Comparison of ENCODE assay signal across 12 cellular contexts in genomic region chr15:90893175-90894090, GRCh38. TPM values are rescaled to one million over a fixed set of nuclear protein-coding genes. Genes with fewer than 3 reads are reported as not detected.
DNase-seq lines count a peak whose midpoint lies in the region; ATAC-seq and TF ChIP-seq lines count a peak whose summit lies in the region.
"Had no signal": no experiment of that assay in that cellular context is flagged by ENCODE, and none has a peak within 500 bp of the region (broad histone marks: within the 10 kb centered on the region; RNA-seq: fewer than 3 reads in every experiment).

No MANE protein-coding gene starts in this region.

- no peak for TF ChIP-seq POLR2A in adrenal gland (IDR thresholded peaks at IDR 0.05)

- no peak for DNase-seq in MCF 10A (ENCODE audit: unreplicated experiment)
- DNase-seq in mammary epithelial cell, result no peak
- no peak for DNase-seq in Panc1 (ENCODE audit: low read depth, low spot score)
- DNase-seq in adrenal gland, result no peak
- DNase-seq: activated T-cell treated with anti-CD3 and anti-CD28 coated beads, Interleukin-2, amount 50 U/mL, for 1 hour; NCI-H1092; NCI-H774; T-helper 9 cell; trophoblast cell had no signal

- no peaks in the 10 kb centered on the region for H4K20me1 ChIP-seq in mammary epithelial cell (ENCODE audit: insufficient read depth, low read length)

- no peak overlapping the region for H2AFZ ChIP-seq in mammary epithelial cell (ENCODE audit: low read depth, low read length)

- H3K4me2 ChIP-seq in mammary epithelial cell (ENCODE audit: insufficient read depth, low read depth, low read length), result no peak overlapping the region

- no peaks in the 10 kb centered on the region for H3K27me3 Mint-ChIP-seq in MCF 10A (ENCODE audit: insufficient read depth, unreplicated experiment)
- no peaks in the 10 kb centered on the region for H3K27me3 Mint-ChIP-seq in stimulated activated memory B cell treated with anti-CD40 and anti-IgM and Interleukin-4, amounts not matched to agents 10 μg/mL and 1 μg/mL and 100 μg/mL, for 72 hours

- H3K9me3 Mint-ChIP-seq in MCF 10A (ENCODE audit: unreplicated experiment), result no peaks in the 10 kb centered on the region
- no peaks in the 10 kb centered on the region for H3K9me3 Mint-ChIP-seq in stimulated activated memory B cell treated with anti-CD40 and anti-IgM and Interleukin-4, amounts not matched to agents 10 μg/mL and 1 μg/mL and 100 μg/mL, for 72 hours
- H3K9me3 Mint-ChIP-seq: mesothelial cell of epicardium had no signal

- intact Hi-C loops in MCF 10A (cut with micrococcal nuclease) (no loop called here), mammary epithelial cell (cut with micrococcal nuclease) (no loop called here), Panc1 (cut with micrococcal nuclease; ENCODE audit: unreplicated experiment) (no loop called here), adrenal gland (cut with DNase I) (no loop called here)

- in situ Hi-C loops in mammary epithelial cell (cut with MboI; ENCODE audit: low sequenced_read_pairs in 2 of 2), result no loop called here
- in situ Hi-C loops in Panc1 (cut with HindIII; ENCODE audit: low pct_unique_long_range_greater_than_20kb, low sequenced_read_pairs), result no loop called here

- H3K9me3 ChIP-seq in mammary epithelial cell (replicated peaks; ENCODE audit: insufficient read depth, low read length) (no peaks in the 10 kb centered on the region), Panc1 (ENCODE audit: control insufficient read depth, insufficient read depth, low read depth, low read length) (no peaks in the 10 kb centered on the region), adrenal gland (replicated peaks in 1 of 3) (no peaks in the 10 kb centered on the region)

- POLR2A ChIA-PET in MCF 10A (lab: Yijun Ruan, JAX) (interaction anchor here (1.2 kb wide), 1 partner anchor 8 kb away, joined by 3 read pairs; no protein-coding TSS in a partner anchor), Panc1 (lab: Charles Lee) (interaction anchor here (0.5 kb wide), 1 partner anchor 115 kb away, joined by 3 read pairs; no protein-coding TSS in a partner anchor)

- H3K4me1 ChIP-seq in mammary epithelial cell (ENCODE audit: insufficient read depth, low read length) (no peaks in the 10 kb centered on the region), Panc1 (ENCODE audit: control insufficient read depth, insufficient read depth, low read length) (no peaks in the 10 kb centered on the region), adrenal gland (replicated peaks in 1 of 2) (peaks cover 3 to 10% of the 10 kb centered on the region in 2 donors)

- no peaks in the 10 kb centered on the region for H3K27me3 ChIP-seq in mammary epithelial cell (ENCODE audit: insufficient read depth, low read length)
- H3K27me3 ChIP-seq in Panc1 (ENCODE audit: control insufficient read depth, insufficient read depth, low read length), result no peaks in the 10 kb centered on the region
- no peaks in the 10 kb centered on the region for H3K27me3 ChIP-seq in adrenal gland

- no peak overlapping the region for H3K9ac ChIP-seq in mammary epithelial cell (ENCODE audit: insufficient read depth, low read length)

- dilution Hi-C loops in mammary epithelial cell (cut with HindIII; ENCODE audit: low sequenced_read_pairs), result no loop called here

- no peaks in the 10 kb centered on the region for H3K4me1 Mint-ChIP-seq in MCF 10A (ENCODE audit: insufficient read depth, unreplicated experiment)
- H3K4me1 Mint-ChIP-seq in stimulated activated memory B cell treated with anti-CD40 and anti-IgM and Interleukin-4, amounts not matched to agents 10 μg/mL and 1 μg/mL and 100 μg/mL, for 72 hours, result peaks cover 40% of the 10 kb centered on the region
- H3K4me1 Mint-ChIP-seq: mesothelial cell of epicardium had no signal

- no peaks in the 10 kb centered on the region for H3K36me3 Mint-ChIP-seq in MCF 10A (ENCODE audit: insufficient read depth, unreplicated experiment)
- peaks cover 6% of the 10 kb centered on the region for H3K36me3 Mint-ChIP-seq in stimulated activated memory B cell treated with anti-CD40 and anti-IgM and Interleukin-4, amounts not matched to agents 10 μg/mL and 1 μg/mL and 100 μg/mL, for 72 hours

- H3K4me3 ChIP-seq in mammary epithelial cell (replicated peaks in 1 of 3; ENCODE audit: insufficient read depth in 1 of 3, low read depth in 2 of 3, low read length in 3 of 3) (no peak overlapping the region), Panc1 (ENCODE audit: low read depth in 2 of 2, low read length in 2 of 2) (no peak overlapping the region), adrenal gland (no peak overlapping the region)

- ATAC-seq in Panc1, result peak; percentile 21; the same call in 1 of the 2 replicates
- no peak for ATAC-seq in stimulated activated memory B cell treated with anti-CD40 and anti-IgM and Interleukin-4, amounts not matched to agents 10 μg/mL and 1 μg/mL and 100 μg/mL, for 72 hours
- ATAC-seq in HG03045 (IDR thresholded peaks at IDR 0.05; ENCODE audit: unreplicated experiment), result no peak

- H3K79me2 ChIP-seq in mammary epithelial cell (ENCODE audit: insufficient read depth, low read length), result no peaks in the 10 kb centered on the region

- no peak overlapping the region for H3K4me3 Mint-ChIP-seq in MCF 10A (ENCODE audit: unreplicated experiment)
- H3K4me3 Mint-ChIP-seq in stimulated activated memory B cell treated with anti-CD40 and anti-IgM and Interleukin-4, amounts not matched to agents 10 μg/mL and 1 μg/mL and 100 μg/mL, for 72 hours, result no peak overlapping the region
- H3K4me3 Mint-ChIP-seq: mesothelial cell of epicardium had no signal

- CTCF ChIA-PET in MCF 10A (lab: Yijun Ruan, JAX) (interaction anchor here (1.2 kb wide), 1 partner anchor 8 kb away, joined by 3 read pairs; no protein-coding TSS in a partner anchor), mammary epithelial cell (lab: Charles Lee; ENCODE audit: low non-redundant PET) (interaction anchor here (0.6 kb wide), 1 partner anchor 294 kb away, joined by 3 read pairs; no protein-coding TSS in a partner anchor), Panc1 (lab: Charles Lee) (interaction anchor here (0.6 kb wide), 1 partner anchor 178 kb away, joined by 3 read pairs; no protein-coding TSS in a partner anchor)

- 90% methylated on average over 17 of the region's 33 CpGs for WGBS in mammary epithelial cell (ENCODE audit: low coverage, missing lambda C conversion rate)
- 91 to 94% (median 91%) methylated on average over 6 to 33 of the region's 33 CpGs for WGBS in adrenal gland, 4 donors

- H3K27ac Mint-ChIP-seq in MCF 10A (ENCODE audit: low read depth, unreplicated experiment), result no peak overlapping the region
- peak overlapping the region; percentile 42 for H3K27ac Mint-ChIP-seq in stimulated activated memory B cell treated with anti-CD40 and anti-IgM and Interleukin-4, amounts not matched to agents 10 μg/mL and 1 μg/mL and 100 μg/mL, for 72 hours
- H3K27ac Mint-ChIP-seq: mesothelial cell of epicardium had no signal

- TF ChIP-seq CTCF in MCF 10A (IDR thresholded peaks at IDR 0.05; ENCODE audit: unreplicated experiment) (peak; percentile 12), mammary epithelial cell (conservative IDR thresholded peaks at IDR 0.05 in 1 of 2, IDR thresholded peaks at IDR 0.05 in 1 of 2; ENCODE audit: extremely low read depth in 1 of 2, insufficient read depth in 1 of 2, low read depth in 1 of 2, low read length in 2 of 2) (no peak), Panc1 (IDR thresholded peaks at IDR 0.05) (peak; percentile 73), adrenal gland (IDR thresholded peaks at IDR 0.05) (no peak)

- H3K27ac ChIP-seq in mammary epithelial cell (ENCODE audit: insufficient read depth, low read depth, low read length) (no peak overlapping the region), Panc1 (ENCODE audit: low read length) (no peak overlapping the region), adrenal gland (no peak overlapping the region)

- BruUV-seq in MCF 10A (replicated peaks; lab: Mats Ljungman, UMichigan), result no TSS peak
- BruUV-seq in mammary epithelial cell (replicated peaks; lab: Mats Ljungman, UMichigan), result no TSS peak
- BruUV-seq in Panc1 (replicated peaks; lab: Mats Ljungman, UMichigan), result no TSS peak

- H3K36me3 ChIP-seq in mammary epithelial cell (ENCODE audit: insufficient read depth, low read length), result no peaks in the 10 kb centered on the region
- H3K36me3 ChIP-seq in Panc1 (ENCODE audit: control insufficient read depth, insufficient read depth, low read length), result no peaks in the 10 kb centered on the region; the same call in 1 of the 2 replicates
- peaks cover 0 to 65% of the 10 kb centered on the region in 2 donors for H3K36me3 ChIP-seq in adrenal gland (replicated peaks in 1 of 2)

RNA-seq across cellular contexts. Expression of gene FES, which starts 9.1 kb away (rescaled TPM):
- 0.32 and 0.91 TPM in 2 replicates for total RNA-seq in MCF 10A (2022)
- 1 to 10 TPM in 1 of 2 donors, not detected in 1; 2.8 TPM for total RNA-seq in mammary epithelial cell
- not detected for polyA plus RNA-seq in mammary epithelial cell
- not detected for polyA minus RNA-seq in mammary epithelial cell
- total RNA-seq in Panc1 (2021; ENCODE audit: unreplicated experiment), result 0.64 TPM
- polyA plus RNA-seq in Panc1 (2012; ENCODE audit: insufficient read length), result 0.30 TPM
- total RNA-seq in adrenal gland, result 10 to 100 TPM; 15.3 to 82.3 (median 27.7) TPM
- 10 to 100 TPM in 2 of 3 donors, 1 to 10 TPM in 1; 2.3 to 32.9 (median 19.5) TPM for polyA plus RNA-seq in adrenal gland

RNA-seq across cellular contexts. Expression of gene MAN2A2, which starts 9.7 kb away (rescaled TPM):
- total RNA-seq in MCF 10A (2022), result 42.1 and 42.4 TPM in 2 replicates
- total RNA-seq in mammary epithelial cell, result 10 to 100 TPM; 11.5 to 12.5 TPM
- polyA plus RNA-seq in mammary epithelial cell, result 8.7 TPM
- polyA minus RNA-seq in mammary epithelial cell, result 46.6 TPM
- 77.2 TPM for total RNA-seq in Panc1 (2021; ENCODE audit: unreplicated experiment)
- polyA plus RNA-seq in Panc1 (2012; ENCODE audit: insufficient read length), result 102 TPM
- total RNA-seq in adrenal gland, result 10 to 100 TPM; 52.3 to 94.6 (median 68.5) TPM
- polyA plus RNA-seq in adrenal gland, result 10 to 100 TPM; 26.5 to 83.3 (median 46.2) TPM

RNA-seq across cellular contexts. Expression of gene FURIN, which starts 25.0 kb away (rescaled TPM):
- total RNA-seq in MCF 10A (2022), result 48.8 and 49.4 TPM in 2 replicates
- total RNA-seq in mammary epithelial cell, result 10 to 100 TPM; 49.6 to 50.3 TPM
- 37.0 TPM for polyA plus RNA-seq in mammary epithelial cell
- 44.6 TPM for polyA minus RNA-seq in mammary epithelial cell
- total RNA-seq in Panc1 (2021; ENCODE audit: unreplicated experiment), result 62.0 TPM
- 92.5 TPM for polyA plus RNA-seq in Panc1 (2012; ENCODE audit: insufficient read length)
- total RNA-seq in adrenal gland, result 100 to 1,000 TPM in 1 of 8 donors, 10 to 100 TPM in 7; 38.7 to 119 (median 50.0) TPM
- 10 to 100 TPM; 11.5 to 29.3 (median 24.7) TPM for polyA plus RNA-seq in adrenal gland

RNA-seq across cellular contexts. Expression of gene HDDC3, which starts 38.9 kb away (rescaled TPM):
- total RNA-seq in MCF 10A (2022), result 23.6 and 25.5 TPM in 2 replicates
- total RNA-seq in mammary epithelial cell, result 10 to 100 TPM; 10.5 to 16.2 TPM
- 12.7 TPM for polyA plus RNA-seq in mammary epithelial cell
- polyA minus RNA-seq in mammary epithelial cell, result not detected
- 5.3 TPM for total RNA-seq in Panc1 (2021; ENCODE audit: unreplicated experiment)
- 7.9 TPM for polyA plus RNA-seq in Panc1 (2012; ENCODE audit: insufficient read length)
- total RNA-seq in adrenal gland, result 10 to 100 TPM; 14.6 to 40.2 (median 25.0) TPM
- polyA plus RNA-seq in adrenal gland, result 10 to 100 TPM; 19.9 to 31.5 (median 30.4) TPM

RNA-seq across cellular contexts. Expression of gene UNC45A, which starts 41.7 kb away (rescaled TPM):
- total RNA-seq in MCF 10A (2022) (61.7 and 63.1 TPM in 2 replicates), mammary epithelial cell (10 to 100 TPM; 76.7 to 86.2 TPM), Panc1 (2021; ENCODE audit: unreplicated experiment) (84.4 TPM), adrenal gland (100 to 1,000 TPM in 1 of 8 donors, 10 to 100 TPM in 7; 32.2 to 114 (median 54.2) TPM)
- polyA plus RNA-seq in mammary epithelial cell (64.5 TPM), adrenal gland (10 to 100 TPM; 28.1 to 82.1 (median 71.1) TPM)
- 55.1 TPM for polyA minus RNA-seq in mammary epithelial cell
- 124 TPM for polyA plus RNA-seq in Panc1 (2012; ENCODE audit: insufficient read length)

Comparison
In these comparisons a context has a peak if more than half of its experiments do, and no peak if none do; other contexts are left out.
1. CTCF ChIP-seq: peak in MCF 10A (single experiment) and Panc1 (single experiment); none in mammary epithelial cell (0 of 2) and adrenal gland (0 of 6).